In genomic region chr16:471353-472198, GRCh38 we compare ENCODE assay signal across 12 cellular contexts. TPM values are rescaled to one million over a fixed set of nuclear protein-coding genes. Genes with fewer than 3 reads are reported as not detected.
A peak's percentile ranks its signal among the peaks of the same experiment; 100 is the strongest.
DNase-seq lines count a peak whose midpoint lies in the region; ATAC-seq, FAIRE-seq and TF ChIP-seq lines count a peak whose summit lies in the region.
"Had no signal": no experiment of that assay in that cellular context is flagged by ENCODE, and none has a peak within 500 bp of the region (broad histone marks: within the 10 kb centered on the region; RNA-seq: fewer than 3 reads in every experiment).

No MANE protein-coding gene starts in this region.

- H2AFZ ChIP-seq in osteoblast (ENCODE audit: low read length): no peak overlapping the region

- peaks cover 17% of the 10 kb centered on the region for H3K4me1 Mint-ChIP-seq in glutamatergic neuron (ENCODE audit: low read depth, unreplicated experiment)

- 90 to 91% methylated on average over 32 of the region's 32 CpGs for WGBS in pancreas, 2 donors

- H3K4me1 ChIP-seq in osteoblast (ENCODE audit: insufficient read depth, low read length) (peaks cover 4% of the 10 kb centered on the region), pancreas (no peaks in the 10 kb centered on the region)

- peaks cover 14% of the 10 kb centered on the region for H3K79me2 ChIP-seq in osteoblast (ENCODE audit: insufficient read depth, low read length)

- H4K20me1 ChIP-seq in osteoblast (ENCODE audit: insufficient read depth, low read length): peaks cover 24% of the 10 kb centered on the region

- DNase-seq in DMS79 treated with DMSO at 0.1 percent for 48 hours (lab: John Stamatoyannopoulos, UW) (peak; percentile 18), SK-N-MC (ENCODE audit: low read depth, low spot score) (no peak), glutamatergic neuron (no peak), osteoblast (ENCODE audit: insufficient read length, low spot score, missing footprints) (peak; percentile 90), NCI-H226 (no peak), GM12891 (ENCODE audit: insufficient read length, low spot score) (no peak), pancreas (no peak)
- DNase-seq: activated T-cell treated with anti-CD3 and anti-CD28 coated beads for 4 hours, dermis blood vessel endothelial cell, DMS153, NCI-H1436 treated with DMSO at 0.1 percent for 48 hours had no signal

- ATAC-seq in GM18505 (IDR thresholded peaks at IDR 0.05; ENCODE audit: unreplicated experiment) (no peak), pancreas (no peak)

- no peak overlapping the region for H3K4me2 ChIP-seq in osteoblast (ENCODE audit: insufficient read depth, low read length)

- TF ChIP-seq POLR2A in GM18505 (IDR thresholded peaks at IDR 0.05; ENCODE audit: borderline replicate concordance, extremely low read depth, insufficient read depth, insufficient read length): no peak
- no peak for TF ChIP-seq POLR2A in GM12891 (IDR thresholded peaks at IDR 0.05; ENCODE audit: low read depth, low read length)

- H3K27ac Mint-ChIP-seq in glutamatergic neuron (ENCODE audit: unreplicated experiment): peak overlapping the region; percentile 12

- FAIRE-seq in GM12891 (lab: Jason Lieb, UNC): no peak
- no peak for FAIRE-seq in pancreas (lab: Jason Lieb, UNC)

- 0 out of 2 replicates have a peak overlapping the region, but pooled peaks have one; percentile 9 for H3K27ac ChIP-seq in SK-N-MC
- peak overlapping the region; percentile 23 for H3K27ac ChIP-seq in osteoblast (ENCODE audit: low read depth, low read length)
- no peak overlapping the region for H3K27ac ChIP-seq in pancreas

- H3K27me3 ChIP-seq in osteoblast (ENCODE audit: insufficient read depth, low read length): no peaks in the 10 kb centered on the region
- no peaks in the 10 kb centered on the region for H3K27me3 ChIP-seq in pancreas

- no peaks in the 10 kb centered on the region for H3K36me3 ChIP-seq in SK-N-MC (ENCODE audit: insufficient read depth, low read length)
- H3K36me3 ChIP-seq in osteoblast (ENCODE audit: insufficient read depth, low read length): no peaks in the 10 kb centered on the region
- H3K36me3 ChIP-seq in pancreas: peaks cover 0 to 4% (median 0%) of the 10 kb centered on the region in 3 donors

- H3K9me3 Mint-ChIP-seq in glutamatergic neuron (ENCODE audit: unreplicated experiment): peaks cover 7% of the 10 kb centered on the region

- no peaks in the 10 kb centered on the region for H3K36me3 Mint-ChIP-seq in glutamatergic neuron (ENCODE audit: unreplicated experiment)

- H3K27me3 Mint-ChIP-seq in glutamatergic neuron (ENCODE audit: unreplicated experiment): peaks cover 12% of the 10 kb centered on the region

- no peak overlapping the region for H3K4me3 Mint-ChIP-seq in glutamatergic neuron (ENCODE audit: unreplicated experiment)

- no peak overlapping the region for H3K9ac ChIP-seq in SK-N-MC (ENCODE audit: insufficient read length)

- TF ChIP-seq CTCF in glutamatergic neuron (IDR thresholded peaks at IDR 0.05; ENCODE audit: partially characterized antibody, unreplicated experiment): no peak
- no peak for TF ChIP-seq CTCF in osteoblast (IDR thresholded peaks at IDR 0.05; ENCODE audit: extremely low read depth, low read depth, low read length)
- no peak for TF ChIP-seq CTCF in pancreas (IDR thresholded peaks at IDR 0.05)

- H3K4me3 ChIP-seq in SK-N-MC: no peak overlapping the region
- no peak overlapping the region for H3K4me3 ChIP-seq in osteoblast (ENCODE audit: insufficient read depth, low read length)
- H3K4me3 ChIP-seq in pancreas: no peak overlapping the region

- H3K9me3 ChIP-seq in SK-N-MC (ENCODE audit: low read depth, low read length): no peaks in the 10 kb centered on the region
- no peaks in the 10 kb centered on the region for H3K9me3 ChIP-seq in osteoblast (ENCODE audit: low read depth, low read length)
- no peaks in the 10 kb centered on the region for H3K9me3 ChIP-seq in pancreas

- intact Hi-C loops in pancreas (cut with DNase I): no loop called here

TF ChIP-seq in GM12891, 5 proteins besides CTCF, POLR2A, EP300 and RAD21:
- TF ChIP-seq TAF1 (IDR thresholded peaks at IDR 0.05; ENCODE audit: low read depth, low read length) (no peak), SPI1 (IDR thresholded peaks at IDR 0.05; ENCODE audit: low read depth, low read length) (no peak), POLR2AphosphoS5 (IDR thresholded peaks at IDR 0.05; ENCODE audit: low read depth, low read length) (no peak), POU2F2 (IDR thresholded peaks at IDR 0.05; ENCODE audit: low read depth, low read length) (no peak), PAX5 (IDR thresholded peaks at IDR 0.05; ENCODE audit: insufficient read depth, low read length, severe bottlenecking) (no peak)
TF ChIP-seq in GM12891: peak in this region for 0.

RNA-seq across cellular contexts. Expression of gene RAB11FIP3, which starts 46.1 kb away (rescaled TPM):
- total RNA-seq in glutamatergic neuron (ENCODE audit: unreplicated experiment) (103 TPM), osteoblast (22.7 and 25.3 TPM in 2 replicates), pancreas (10 to 100 TPM; 22.0 to 41.3 (median 29.7) TPM)
- polyA plus RNA-seq in GM12891 (2012; ENCODE audit: low read depth, missing spikeins): 11.2 TPM
- 10 to 100 TPM; 42.4 to 67.4 TPM for polyA plus RNA-seq in pancreas

RNA-seq across cellular contexts. Expression of gene CAPN15, which starts 55.9 kb away (rescaled TPM):
- total RNA-seq in glutamatergic neuron (ENCODE audit: unreplicated experiment) (56.1 TPM), osteoblast (25.3 and 27.1 TPM in 2 replicates), pancreas (10 to 100 TPM; 25.4 to 53.6 (median 37.2) TPM)
- 20.2 TPM for polyA plus RNA-seq in GM12891 (2012; ENCODE audit: low read depth, missing spikeins)
- 10 to 100 TPM; 48.3 to 75.7 TPM for polyA plus RNA-seq in pancreas

Comparison
In these comparisons a context has a peak if more than half of its experiments do, and no peak if none do; other contexts are left out.
1. DNase-seq: peak in DMS79 treated with DMSO at 0.1 percent for 48 hours (single experiment) and osteoblast (single experiment); none in SK-N-MC (single experiment), glutamatergic neuron (single experiment), NCI-H226 (single experiment), GM12891 (single experiment) and pancreas (0 of 6).
2. H3K27ac ChIP-seq: peak in SK-N-MC (single experiment) and osteoblast (single experiment); none in pancreas (0 of 4).